Comparison of ENCODE assay signal across 6 cellular contexts in the genomic region with DNA sequence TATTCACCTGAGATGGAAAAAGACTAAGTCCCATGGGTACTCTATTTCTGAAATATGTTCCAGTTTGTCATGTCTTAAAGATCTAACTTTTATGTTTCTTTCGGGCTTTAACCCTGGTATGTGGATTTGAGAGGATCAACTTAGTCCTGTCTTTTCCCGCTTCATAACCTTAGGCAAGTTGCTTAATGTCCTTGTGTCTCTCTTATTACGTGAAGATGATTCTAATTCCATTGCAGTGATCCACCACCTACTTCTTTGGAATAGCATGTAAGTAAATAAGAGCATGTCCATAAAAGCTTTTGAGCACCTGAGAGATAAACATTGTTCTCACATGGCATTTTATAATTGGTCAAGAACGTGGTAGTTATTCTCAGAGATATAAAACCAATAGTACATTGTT. TPM values are rescaled to one million over a fixed set of nuclear protein-coding genes. Genes with fewer than 3 reads are reported as not detected.
"Had no signal": no experiment of that assay in that cellular context is flagged by ENCODE, and none has a peak within 500 bp of the region (broad histone marks: within the 10 kb centered on the region; RNA-seq: fewer than 3 reads in every experiment).

No MANE protein-coding gene starts in this region.

- DNase-seq: H9, HCEC 1CT, IMR-90, KG1 had no signal

- H3K4me1 Mint-ChIP-seq: GM23338 had no signal

- H3K9me3 Mint-ChIP-seq: GM23338, H9 had no signal

- H3K4me3 ChIP-seq: GM23338, K562 had no signal

- H3K4me2 ChIP-seq: GM23338 had no signal

- H3K27ac Mint-ChIP-seq: GM23338 had no signal

- H2AFZ ChIP-seq: GM23338 had no signal

- H3K4me3 Mint-ChIP-seq: GM23338, H9 had no signal

RNA-seq across cellular contexts. Expression of gene SPTLC3, which starts 23.0 kb away (rescaled TPM):
- total RNA-seq: K562 had no signal
- polyA plus RNA-seq: K562 had no signal
